Comparison of ENCODE assay signal across 9 cellular contexts in genomic region chr1:83805921-83806320, GRCh38.
"Had no signal": no experiment of that assay in that cellular context is flagged by ENCODE, and none has a peak within 500 bp of the region (broad histone marks: within the 10 kb centered on the region; RNA-seq: fewer than 3 reads in every experiment).

No MANE protein-coding gene starts in this region.

- DNase-seq: IMR-90, KBM-7, KG1 had no signal

- H3K4me3 ChIP-seq: K562 had no signal

- H3K27ac ChIP-seq: HL-60, KMS-11 had no signal

- H3K4me2 ChIP-seq: KMS-11 had no signal

- FAIRE-seq: HepG2, HTR-8/SVneo, K562 had no signal

- H3K36me3 Mint-ChIP-seq: IgD-negative memory B cell had no signal

- H3K27me3 Mint-ChIP-seq: IgD-negative memory B cell had no signal

- H3K27ac Mint-ChIP-seq: IgD-negative memory B cell had no signal

- H3K4me3 Mint-ChIP-seq: IgD-negative memory B cell had no signal

- ATAC-seq: HepG2, K562 had no signal

- H3K9ac ChIP-seq: KMS-11 had no signal

- H3K4me1 Mint-ChIP-seq: IgD-negative memory B cell had no signal
